In the genomic region with DNA sequence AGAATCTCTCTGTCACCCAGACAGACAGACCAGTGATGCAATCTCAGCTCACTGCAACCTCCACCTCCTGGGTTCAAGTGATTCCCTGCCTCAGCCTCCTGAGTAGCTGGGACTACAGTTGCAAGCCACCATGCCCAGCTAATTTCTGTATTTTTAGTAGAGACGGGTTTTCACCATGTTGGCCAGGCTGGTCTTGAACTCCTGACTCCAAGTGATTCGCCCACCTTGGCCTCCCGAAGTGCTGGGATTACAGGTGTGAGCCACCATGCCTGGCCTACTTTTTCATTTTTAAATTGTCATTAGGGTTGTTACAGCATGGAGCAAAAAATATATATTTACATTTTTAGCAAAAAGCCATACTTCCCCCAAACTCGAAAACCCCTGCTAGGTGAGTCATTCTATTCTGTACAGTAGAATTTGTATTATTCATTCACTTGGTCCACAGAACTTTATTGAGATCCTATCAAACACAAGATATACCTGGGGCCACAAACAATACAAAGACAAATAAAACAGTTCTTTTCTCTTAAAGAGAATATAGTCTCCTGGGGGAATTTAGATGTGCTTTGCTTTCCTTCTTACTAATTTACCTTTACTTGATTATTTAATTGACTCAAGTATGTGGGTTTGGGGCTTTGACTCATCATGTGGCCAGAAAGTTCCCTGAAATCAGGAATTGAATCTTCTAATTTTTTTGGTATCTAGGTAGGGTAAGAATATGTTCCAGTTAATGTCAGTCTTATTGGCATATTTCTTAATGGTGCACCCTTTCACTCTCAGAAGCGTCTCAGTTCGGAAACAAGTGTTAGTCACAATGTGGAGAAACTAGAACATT, we compare ENCODE assay signal across 1 cellular context.
TF ChIP-seq lines count a peak whose summit lies in the region.

No MANE protein-coding gene starts in this region.

TF ChIP-seq in GM23338, 12 proteins besides CTCF, POLR2A, EP300 and RAD21:
- TF ChIP-seq EZH2 (IDR thresholded peaks at IDR 0.05; ENCODE audit: low read depth, unreplicated experiment): no peak
- no peak for TF ChIP-seq ZNF331 (CRISPR knock-in tag; IDR thresholded peaks at IDR 0.05; ENCODE audit: low read depth)
- TF ChIP-seq NANOG (IDR thresholded peaks at IDR 0.05; ENCODE audit: borderline replicate concordance): no peak
- TF ChIP-seq, protein P1, sequence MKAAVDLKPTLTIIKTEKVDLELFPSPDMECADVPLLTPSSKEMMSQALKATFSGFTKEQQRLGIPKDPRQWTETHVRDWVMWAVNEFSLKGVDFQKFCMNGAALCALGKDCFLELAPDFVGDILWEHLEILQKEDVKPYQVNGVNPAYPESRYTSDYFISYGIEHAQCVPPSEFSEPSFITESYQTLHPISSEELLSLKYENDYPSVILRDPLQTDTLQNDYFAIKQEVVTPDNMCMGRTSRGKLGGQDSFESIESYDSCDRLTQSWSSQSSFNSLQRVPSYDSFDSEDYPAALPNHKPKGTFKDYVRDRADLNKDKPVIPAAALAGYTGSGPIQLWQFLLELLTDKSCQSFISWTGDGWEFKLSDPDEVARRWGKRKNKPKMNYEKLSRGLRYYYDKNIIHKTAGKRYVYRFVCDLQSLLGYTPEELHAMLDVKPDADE (IDR thresholded peaks at IDR 0.05): no peak
- no peak for TF ChIP-seq CREB1 (CRISPR knock-in tag; IDR thresholded peaks at IDR 0.05; ENCODE audit: low read depth)
